Comparison of ENCODE assay signal across 21 cellular contexts in genomic region chr5:175520873-175521272, GRCh38. TPM values are rescaled to one million over a fixed set of nuclear protein-coding genes. Genes with fewer than 3 reads are reported as not detected.
DNase-seq lines count a peak whose midpoint lies in the region; ATAC-seq and TF ChIP-seq lines count a peak whose summit lies in the region.
"Had no signal": no experiment of that assay in that cellular context is flagged by ENCODE, and none has a peak within 500 bp of the region (broad histone marks: within the 10 kb centered on the region; RNA-seq: fewer than 3 reads in every experiment).

No MANE protein-coding gene starts in this region.

- no peak overlapping the region for H4K5ac ChIP-seq in mesendoderm (ENCODE audit: low read length)

- H3K9me3 Mint-ChIP-seq in CD4-positive, CD25-positive, alpha-beta regulatory T cell, result peaks cover 2 to 7% (median 6%) of the 10 kb centered on the region in 7 donors
- H3K9me3 Mint-ChIP-seq in CD8-positive, alpha-beta T cell, result peaks cover 6% of the 10 kb centered on the region
- H3K9me3 Mint-ChIP-seq in activated naive CD4-positive, alpha-beta T cell treated with anti-CD3 and anti-CD28 coated beads, Interleukin-2, amount 50 U/mL, for 72 hours, result peaks cover 8 to 14% of the 10 kb centered on the region in 2 donors
- peaks cover 0 to 9% (median 5%) of the 10 kb centered on the region in 9 donors for H3K9me3 Mint-ChIP-seq in naive thymus-derived CD8-positive, alpha-beta T cell

- TF ChIP-seq CTCF in CD8-positive, alpha-beta T cell (IDR thresholded peaks at IDR 0.05), result no peak
- no peak for TF ChIP-seq CTCF in adrenal gland (IDR thresholded peaks at IDR 0.05)
- TF ChIP-seq CTCF in gastroesophageal sphincter (IDR thresholded peaks at IDR 0.05), result no peak

- no peak overlapping the region for H3K4me2 ChIP-seq in mesendoderm (ENCODE audit: low read length)

- CTCF ChIA-PET in CD8-positive, alpha-beta T cell (lab: Charles Lee), result interaction anchor here (1.0 to 6.9 kb wide), 4 partner anchors 11 to 124 kb away, joined by 3 to 74 read pairs (median 4); no protein-coding TSS in a partner anchor

- peaks cover 49 to 77% (median 63%) of the 10 kb centered on the region in 4 donors for H3K4me1 Mint-ChIP-seq in CD4-positive, CD25-positive, alpha-beta regulatory T cell
- peaks cover 86% of the 10 kb centered on the region for H3K4me1 Mint-ChIP-seq in CD8-positive, alpha-beta T cell (ENCODE audit: low read depth)
- H3K4me1 Mint-ChIP-seq in naive thymus-derived CD8-positive, alpha-beta T cell, result peaks cover 53 to 86% (median 81%) of the 10 kb centered on the region in 4 donors
- H3K4me1 Mint-ChIP-seq: mesothelial cell of epicardium had no signal

- H3K79me1 ChIP-seq in mesendoderm (ENCODE audit: low read length), result no peaks in the 10 kb centered on the region

- POLR2A ChIA-PET in CD8-positive, alpha-beta T cell (lab: Charles Lee), result interaction anchor here (0.6 to 2.2 kb wide), 4 partner anchors 40 to 1670 kb away, joined by 3 to 12 read pairs (median 3); partner anchors contain the start of gene SFXN1
- POLR2A ChIA-PET in naive thymus-derived CD8-positive, alpha-beta T cell (lab: Charles Lee), result interaction anchor here (0.5 to 9.4 kb wide), 8 partner anchors 8 to 115 kb away, joined by 3 to 65 read pairs (median 6); partner anchors contain the start of gene SFXN1

- H3K18ac ChIP-seq in mesendoderm (ENCODE audit: low read length), result no peak overlapping the region

- no peak overlapping the region for H2AK5ac ChIP-seq in mesendoderm (ENCODE audit: low read length)

- no peak overlapping the region for H3K4ac ChIP-seq in mesendoderm (ENCODE audit: low read depth, low read length)

- H3K9ac ChIP-seq in mesendoderm (ENCODE audit: low read length), result no peak overlapping the region

- H3K27ac Mint-ChIP-seq in CD4-positive, CD25-positive, alpha-beta regulatory T cell, result peak overlapping the region; percentile 89 to 97 (median 90)
- H3K27ac Mint-ChIP-seq in CD8-positive, alpha-beta T cell, result peak overlapping the region; percentile 88
- H3K27ac Mint-ChIP-seq in activated naive CD4-positive, alpha-beta T cell treated with anti-CD3 and anti-CD28 coated beads, Interleukin-2, amount 50 U/mL, for 72 hours, result peak overlapping the region; percentile 98 to 99
- H3K27ac Mint-ChIP-seq in naive thymus-derived CD8-positive, alpha-beta T cell, result peak overlapping the region; percentile 66 to 96 (median 94)
- H3K27ac Mint-ChIP-seq: mesothelial cell of epicardium, progenitor cell of endocrine pancreas had no signal

- H3K4me3 ChIP-seq in CD4-positive, CD25-positive, alpha-beta regulatory T cell (ENCODE audit: low read depth, low read length), result peak overlapping the region; percentile 65
- H3K4me3 ChIP-seq in CD8-positive, alpha-beta T cell (ENCODE audit: low read depth, low read length), result peak overlapping the region; percentile 33
- H3K4me3 ChIP-seq in adrenal gland (no peak overlapping the region), mesendoderm (ENCODE audit: low read length) (no peak overlapping the region), gastroesophageal sphincter (no peak overlapping the region)
- H3K4me3 ChIP-seq: ascending aorta, left lung had no signal

- H2BK15ac ChIP-seq in mesendoderm (replicated peaks; ENCODE audit: low read depth), result no peak overlapping the region

- TF ChIP-seq POLR2A in adrenal gland (IDR thresholded peaks at IDR 0.05), result no peak
- no peak for TF ChIP-seq POLR2A in gastroesophageal sphincter (IDR thresholded peaks at IDR 0.05)

- H3K4me3 Mint-ChIP-seq in CD4-positive, CD25-positive, alpha-beta regulatory T cell, result peak overlapping the region in 3 of 4 donors; percentile 45 to 79 (median 70)
- peak overlapping the region; percentile 67 for H3K4me3 Mint-ChIP-seq in CD8-positive, alpha-beta T cell
- peak overlapping the region; percentile 67 to 82 (median 76) for H3K4me3 Mint-ChIP-seq in naive thymus-derived CD8-positive, alpha-beta T cell
- H3K4me3 Mint-ChIP-seq: CD14-positive monocyte, mesothelial cell of epicardium, neural crest cell had no signal

- no peaks in the 10 kb centered on the region for H3K27me3 ChIP-seq in CD4-positive, CD25-positive, alpha-beta regulatory T cell (ENCODE audit: control insufficient read depth, insufficient read depth, low read length)
- no peaks in the 10 kb centered on the region for H3K27me3 ChIP-seq in CD8-positive, alpha-beta T cell (ENCODE audit: insufficient read depth, low read length)
- H3K27me3 ChIP-seq in adrenal gland (no peaks in the 10 kb centered on the region), mesendoderm (ENCODE audit: insufficient read depth, low read length, poor library complexity) (no peaks in the 10 kb centered on the region), gastroesophageal sphincter (no peaks in the 10 kb centered on the region)
- H3K27me3 ChIP-seq: ascending aorta, left lung had no signal

- H3K56ac ChIP-seq in mesendoderm (ENCODE audit: low read length), result no peak overlapping the region

- H3K27ac ChIP-seq in CD4-positive, CD25-positive, alpha-beta regulatory T cell (ENCODE audit: insufficient read depth, low read length, poor library complexity, severe bottlenecking), result peak overlapping the region; percentile 58
- H3K27ac ChIP-seq in CD8-positive, alpha-beta T cell (ENCODE audit: low read depth, low read length), result peak overlapping the region; percentile 39
- H3K27ac ChIP-seq in adrenal gland, result no peak overlapping the region
- H3K27ac ChIP-seq in mesendoderm (ENCODE audit: low read depth, low read length), result no peak overlapping the region
- no peak overlapping the region for H3K27ac ChIP-seq in gastroesophageal sphincter
- H3K27ac ChIP-seq: ascending aorta, epithelial cell of prostate had no signal

- intact Hi-C loops in CD8-positive, alpha-beta T cell (cut with DNase I, micrococcal nuclease), result loop anchor here (2.0 to 5.0 kb wide), 5 partner anchors 14 to 1016 kb away; partner anchors contain the start of genes SFXN1 (in 2 of the 2), HIGD2A (in 1 of the 2), NOP16 (in 1 of the 2) and RNF44 (in 1 of the 2)
- intact Hi-C loops in adrenal gland (cut with DNase I), result no loop called here

- no peak overlapping the region for H4K8ac ChIP-seq in mesendoderm (ENCODE audit: low read depth, low read length)

- no peak overlapping the region for H2BK120ac ChIP-seq in mesendoderm (ENCODE audit: low read depth, low read length)

- WGBS in adrenal gland, 4 donors, result 93 to 100% (median 95%) methylated on average over 2 of the region's 2 CpGs
- WGBS in mesendoderm (ENCODE audit: extremely low coverage, insufficient coverage, low lambda C conversion rate), result no CpG with 5 or more reads among the region's 2 CpGs
- 91 to 100% methylated on average over 1 of the region's 2 CpGs for WGBS in gastroesophageal sphincter (ENCODE audit: low coverage in 1 of 2), 2 donors

- H3K27me3 Mint-ChIP-seq in CD4-positive, CD25-positive, alpha-beta regulatory T cell, result no peaks in the 10 kb centered on the region
- H3K27me3 Mint-ChIP-seq in CD8-positive, alpha-beta T cell (ENCODE audit: low read depth), result no peaks in the 10 kb centered on the region
- no peaks in the 10 kb centered on the region for H3K27me3 Mint-ChIP-seq in naive thymus-derived CD8-positive, alpha-beta T cell
- H3K27me3 Mint-ChIP-seq: progenitor cell of endocrine pancreas had no signal

- H3K4me1 ChIP-seq in CD4-positive, CD25-positive, alpha-beta regulatory T cell (ENCODE audit: control insufficient read depth, insufficient read depth, low read length, poor library complexity, severe bottlenecking), result peaks cover 37% of the 10 kb centered on the region
- H3K4me1 ChIP-seq in CD8-positive, alpha-beta T cell (ENCODE audit: insufficient read depth, low read length), result peaks cover 83% of the 10 kb centered on the region
- H3K4me1 ChIP-seq in adrenal gland (replicated peaks in 1 of 2) (no peaks in the 10 kb centered on the region), mesendoderm (ENCODE audit: control insufficient read depth, low read depth, low read length) (no peaks in the 10 kb centered on the region), gastroesophageal sphincter (no peaks in the 10 kb centered on the region)
- H3K4me1 ChIP-seq: ascending aorta had no signal

- ATAC-seq in CD4-positive, CD25-positive, alpha-beta regulatory T cell (ENCODE audit: low read depth in 2 of 2), result no peak
- no peak for ATAC-seq in CD8-positive, alpha-beta T cell
- ATAC-seq in activated naive CD4-positive, alpha-beta T cell treated with anti-CD3 and anti-CD28 coated beads, Interleukin-2, amount 50 U/mL, for 72 hours, result peak; percentile 0 to 32
- ATAC-seq in naive thymus-derived CD8-positive, alpha-beta T cell, result no peak
- no peak for ATAC-seq in gastroesophageal sphincter
- ATAC-seq: left lung had no signal

- H3K9me3 ChIP-seq in CD4-positive, CD25-positive, alpha-beta regulatory T cell (ENCODE audit: control insufficient read depth in 2 of 2, low read length in 2 of 2), result peaks cover 4 to 7% of the 10 kb centered on the region in 2 experiments
- H3K9me3 ChIP-seq in CD8-positive, alpha-beta T cell (ENCODE audit: low read length), result no peaks in the 10 kb centered on the region
- H3K9me3 ChIP-seq in adrenal gland (replicated peaks in 1 of 3), result no peaks in the 10 kb centered on the region
- H3K9me3 ChIP-seq in gastroesophageal sphincter, result no peaks in the 10 kb centered on the region
- H3K9me3 ChIP-seq: ascending aorta, left lung had no signal

- DNase-seq in CD4-positive, CD25-positive, alpha-beta regulatory T cell, result no peak
- DNase-seq in CD8-positive, alpha-beta T cell, result no peak
- DNase-seq in activated naive CD4-positive, alpha-beta T cell treated with anti-CD3 and anti-CD28 coated beads, Interleukin-2, amount 50 U/mL, for 72 hours (ENCODE audit: low spot score in 2 of 2), result no peak
- DNase-seq in naive thymus-derived CD8-positive, alpha-beta T cell, result no peak
- DNase-seq in adrenal gland, result no peak
- DNase-seq in mesendoderm, result no peak
- DNase-seq in NCI-H1930 (lab: John Stamatoyannopoulos, UW), result no peak
- DNase-seq: activated CD4-positive, alpha-beta T cell treated with anti-CD3 and anti-CD28 coated beads, Interleukin-2, amount 50 U/mL, for 1 hour; caudate nucleus; left lung; NCI-H1105; NCI-H2029 treated with DMSO at 0.1 percent for 48 hours; NCI-H345; OCI-M1 had no signal

- peaks cover 26% of the 10 kb centered on the region for H3K36me3 ChIP-seq in CD4-positive, CD25-positive, alpha-beta regulatory T cell (ENCODE audit: control insufficient read depth, insufficient read depth, low read length)
- H3K36me3 ChIP-seq in CD8-positive, alpha-beta T cell (ENCODE audit: insufficient read depth, low read length), result peaks cover 9% of the 10 kb centered on the region
- H3K36me3 ChIP-seq in adrenal gland (replicated peaks in 1 of 2), result peaks cover 0 to 35% of the 10 kb centered on the region in 2 donors
- peaks cover 8% of the 10 kb centered on the region for H3K36me3 ChIP-seq in mesendoderm (ENCODE audit: control insufficient read depth, insufficient read depth, low read length)
- H3K36me3 ChIP-seq in gastroesophageal sphincter, result peaks cover 2 to 89% of the 10 kb centered on the region in 2 donors

- H2BK5ac ChIP-seq in mesendoderm (ENCODE audit: low read length), result no peak overlapping the region

- peaks cover 51% of the 10 kb centered on the region for H3K36me3 Mint-ChIP-seq in CD4-positive, CD25-positive, alpha-beta regulatory T cell
- peaks cover 61% of the 10 kb centered on the region for H3K36me3 Mint-ChIP-seq in CD8-positive, alpha-beta T cell
- peaks cover 50 to 91% of the 10 kb centered on the region in 2 donors for H3K36me3 Mint-ChIP-seq in activated naive CD4-positive, alpha-beta T cell treated with anti-CD3 and anti-CD28 coated beads, Interleukin-2, amount 50 U/mL, for 72 hours
- H3K36me3 Mint-ChIP-seq in naive thymus-derived CD8-positive, alpha-beta T cell, result peaks cover 15 to 55% (median 49%) of the 10 kb centered on the region in 3 donors

- no peak overlapping the region for H3K23ac ChIP-seq in mesendoderm (ENCODE audit: low read length)

- no peaks in the 10 kb centered on the region for H3K79me2 ChIP-seq in mesendoderm (ENCODE audit: control insufficient read depth, insufficient read depth, low read length)

- TF ChIP-seq EP300 in gastroesophageal sphincter (IDR thresholded peaks at IDR 0.05), result no peak

RNA-seq across cellular contexts. Expression of gene SFXN1, which starts 42.5 kb away (rescaled TPM):
- total RNA-seq in CD4-positive, CD25-positive, alpha-beta regulatory T cell, result 82.3 TPM
- 10 to 100 TPM; 63.5 to 83.8 (median 76.0) TPM for polyA plus RNA-seq in CD4-positive, CD25-positive, alpha-beta regulatory T cell
- 100 to 1,000 TPM; 169 to 174 TPM for total RNA-seq in CD8-positive, alpha-beta T cell
- 100 to 1,000 TPM; 320 to 351 TPM for total RNA-seq in activated naive CD4-positive, alpha-beta T cell treated with anti-CD3 and anti-CD28 coated beads, Interleukin-2, amount 50 U/mL, for 72 hours
- 10 to 100 TPM; 76.3 to 93.0 TPM for total RNA-seq in naive thymus-derived CD8-positive, alpha-beta T cell
- 10 to 100 TPM; 54.0 to 76.9 (median 57.4) TPM for polyA plus RNA-seq in naive thymus-derived CD8-positive, alpha-beta T cell
- total RNA-seq in adrenal gland (10 to 100 TPM; 34.0 to 84.4 (median 57.6) TPM), gastroesophageal sphincter (10 to 100 TPM; 18.0 to 26.1 (median 21.2) TPM)
- 100 to 1,000 TPM in 1 of 3 donors, 10 to 100 TPM in 2; 10.1 to 102 (median 10.4) TPM for polyA plus RNA-seq in adrenal gland
- 63.6 TPM for polyA plus RNA-seq in mesendoderm (2013, experiment 1 of 2)
- 68.6 TPM for polyA plus RNA-seq in mesendoderm (2013, experiment 2 of 2)

Comparison
In these comparisons a context has a peak if more than half of its experiments do, and no peak if none do; other contexts are left out.
1. ATAC-seq: peak in activated naive CD4-positive, alpha-beta T cell treated with anti-CD3 and anti-CD28 coated beads, Interleukin-2, amount 50 U/mL, for 72 hours (2 of 2); none in CD4-positive, CD25-positive, alpha-beta regulatory T cell (0 of 2), CD8-positive, alpha-beta T cell (single experiment), naive thymus-derived CD8-positive, alpha-beta T cell (0 of 2) and gastroesophageal sphincter (single experiment).
2. H3K27ac ChIP-seq: peak in CD4-positive, CD25-positive, alpha-beta regulatory T cell (single experiment) and CD8-positive, alpha-beta T cell (single experiment); none in adrenal gland (0 of 5), mesendoderm (single experiment) and gastroesophageal sphincter (0 of 4).
3. H3K4me3 ChIP-seq: peak in CD4-positive, CD25-positive, alpha-beta regulatory T cell (single experiment) and CD8-positive, alpha-beta T cell (single experiment); none in adrenal gland (0 of 4), mesendoderm (single experiment) and gastroesophageal sphincter (0 of 2).
4. intact Hi-C loops: an anchor here in CD8-positive, alpha-beta T cell (2.0 to 5.0 kb wide); none called in adrenal gland.
5. Peak in every context shown above with its lines, with median percentiles within 50 percentile points of each other: H3K27ac Mint-ChIP-seq and H3K4me3 Mint-ChIP-seq.